Comparison of ENCODE assay signal across 1 cellular context in the genomic region with DNA sequence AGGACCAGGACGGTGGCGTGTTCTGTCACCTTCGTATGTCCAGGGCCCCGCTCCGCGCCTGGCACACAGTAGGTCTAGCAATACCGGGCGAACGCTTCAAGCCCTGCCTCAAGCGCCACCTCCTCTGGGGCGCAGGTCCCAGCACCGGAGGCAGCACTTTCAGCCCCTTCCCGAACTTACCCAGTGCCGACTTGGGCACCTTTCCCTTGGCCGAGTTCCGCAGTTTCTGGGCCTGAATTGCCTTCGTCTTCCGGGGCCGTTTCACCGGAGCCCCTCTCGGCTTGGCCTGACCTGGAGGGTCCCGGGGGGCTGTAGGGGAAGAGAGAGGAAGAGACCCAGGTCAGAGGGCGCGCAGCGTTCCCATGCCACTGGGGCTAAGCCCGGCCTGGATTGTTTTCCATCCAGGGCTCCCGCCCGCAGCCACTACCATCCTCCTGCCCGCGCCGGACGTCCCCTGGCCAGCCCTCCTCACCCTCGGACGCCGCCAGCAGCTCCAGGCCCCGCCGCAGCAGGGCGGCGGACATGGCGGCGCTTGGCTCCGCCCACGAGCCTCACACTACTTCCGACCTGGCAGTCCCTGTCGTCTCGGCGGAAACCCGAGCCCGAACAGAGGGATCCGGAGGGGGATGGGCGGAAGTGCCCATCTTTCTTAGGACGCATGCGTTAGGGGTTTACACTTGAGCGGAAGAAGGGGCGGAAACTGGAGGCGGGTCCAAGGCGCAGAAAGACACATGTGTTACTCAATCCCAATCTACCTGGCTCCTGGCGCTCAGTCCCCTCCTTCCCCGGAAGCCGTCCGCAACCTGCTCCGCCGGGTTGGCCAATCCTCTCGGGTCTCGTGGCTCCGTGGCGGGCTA.
TF ChIP-seq lines count a peak whose summit lies in the region.

A gene with protein sequence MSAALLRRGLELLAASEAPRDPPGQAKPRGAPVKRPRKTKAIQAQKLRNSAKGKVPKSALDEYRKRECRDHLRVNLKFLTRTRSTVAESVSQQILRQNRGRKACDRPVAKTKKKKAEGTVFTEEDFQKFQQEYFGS (minus strand): TSS at position 534 of the 857 bp plus-strand sequence. CDS start 10 bp downstream, at position 524.

TF ChIP-seq in WTC11, 78 proteins besides CTCF, POLR2A, EP300 and RAD21 (continued from another document):
- TF ChIP-seq, protein P1, sequence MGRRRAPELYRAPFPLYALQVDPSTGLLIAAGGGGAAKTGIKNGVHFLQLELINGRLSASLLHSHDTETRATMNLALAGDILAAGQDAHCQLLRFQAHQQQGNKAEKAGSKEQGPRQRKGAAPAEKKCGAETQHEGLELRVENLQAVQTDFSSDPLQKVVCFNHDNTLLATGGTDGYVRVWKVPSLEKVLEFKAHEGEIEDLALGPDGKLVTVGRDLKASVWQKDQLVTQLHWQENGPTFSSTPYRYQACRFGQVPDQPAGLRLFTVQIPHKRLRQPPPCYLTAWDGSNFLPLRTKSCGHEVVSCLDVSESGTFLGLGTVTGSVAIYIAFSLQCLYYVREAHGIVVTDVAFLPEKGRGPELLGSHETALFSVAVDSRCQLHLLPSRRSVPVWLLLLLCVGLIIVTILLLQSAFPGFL (CRISPR knock-in tag; IDR thresholded peaks at IDR 0.05; ENCODE audit: borderline replicate concordance): no peak
- no peak for TF ChIP-seq NR1H2 (CRISPR knock-in tag; IDR thresholded peaks at IDR 0.05)
- TF ChIP-seq ETV6 (CRISPR knock-in tag; IDR thresholded peaks at IDR 0.05): peak; percentile 99
